ENCODE assay signal across 1 cellular context in genomic region chr3:105837143-105837740, GRCh38.
TF ChIP-seq lines count a peak whose summit lies in the region.

No MANE protein-coding gene starts in this region.

TF ChIP-seq in IMR-90, 13 proteins besides CTCF, POLR2A, EP300 and RAD21:
- TF ChIP-seq, protein P1, sequence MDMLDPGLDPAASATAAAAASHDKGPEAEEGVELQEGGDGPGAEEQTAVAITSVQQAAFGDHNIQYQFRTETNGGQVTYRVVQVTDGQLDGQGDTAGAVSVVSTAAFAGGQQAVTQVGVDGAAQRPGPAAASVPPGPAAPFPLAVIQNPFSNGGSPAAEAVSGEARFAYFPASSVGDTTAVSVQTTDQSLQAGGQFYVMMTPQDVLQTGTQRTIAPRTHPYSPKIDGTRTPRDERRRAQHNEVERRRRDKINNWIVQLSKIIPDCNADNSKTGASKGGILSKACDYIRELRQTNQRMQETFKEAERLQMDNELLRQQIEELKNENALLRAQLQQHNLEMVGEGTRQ (IDR thresholded peaks at IDR 0.05; ENCODE audit: low read depth, low read length), result no peak
- TF ChIP-seq FOS (IDR thresholded peaks at IDR 0.05; ENCODE audit: low read depth, low read length) (no peak), NFE2L2 (IDR thresholded peaks at IDR 0.05; ENCODE audit: low read depth, low read length) (no peak), RFX5 (IDR thresholded peaks at IDR 0.05; ENCODE audit: low read depth, low read length) (no peak), SMC3 (IDR thresholded peaks at IDR 0.05; ENCODE audit: low read depth, low read length) (no peak), MAZ (IDR thresholded peaks at IDR 0.05; ENCODE audit: borderline replicate concordance, low read depth, low read length) (no peak), MAFK (IDR thresholded peaks at IDR 0.05; ENCODE audit: low read depth, low read length) (no peak), MXI1 (IDR thresholded peaks at IDR 0.05; ENCODE audit: borderline replicate concordance, low read depth, low read length) (no peak), CHD1 (IDR thresholded peaks at IDR 0.05; ENCODE audit: low read depth, low read length) (no peak), RCOR1 (IDR thresholded peaks at IDR 0.05; ENCODE audit: insufficient replicate concordance, low read length) (no peak)
- TF ChIP-seq, protein P2, sequence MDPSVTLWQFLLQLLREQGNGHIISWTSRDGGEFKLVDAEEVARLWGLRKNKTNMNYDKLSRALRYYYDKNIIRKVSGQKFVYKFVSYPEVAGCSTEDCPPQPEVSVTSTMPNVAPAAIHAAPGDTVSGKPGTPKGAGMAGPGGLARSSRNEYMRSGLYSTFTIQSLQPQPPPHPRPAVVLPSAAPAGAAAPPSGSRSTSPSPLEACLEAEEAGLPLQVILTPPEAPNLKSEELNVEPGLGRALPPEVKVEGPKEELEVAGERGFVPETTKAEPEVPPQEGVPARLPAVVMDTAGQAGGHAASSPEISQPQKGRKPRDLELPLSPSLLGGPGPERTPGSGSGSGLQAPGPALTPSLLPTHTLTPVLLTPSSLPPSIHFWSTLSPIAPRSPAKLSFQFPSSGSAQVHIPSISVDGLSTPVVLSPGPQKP (IDR thresholded peaks at IDR 0.05; ENCODE audit: borderline replicate concordance, low read depth, low read length), result no peak
TF ChIP-seq in IMR-90: peak in this region for 0.
